In the genomic region with DNA sequence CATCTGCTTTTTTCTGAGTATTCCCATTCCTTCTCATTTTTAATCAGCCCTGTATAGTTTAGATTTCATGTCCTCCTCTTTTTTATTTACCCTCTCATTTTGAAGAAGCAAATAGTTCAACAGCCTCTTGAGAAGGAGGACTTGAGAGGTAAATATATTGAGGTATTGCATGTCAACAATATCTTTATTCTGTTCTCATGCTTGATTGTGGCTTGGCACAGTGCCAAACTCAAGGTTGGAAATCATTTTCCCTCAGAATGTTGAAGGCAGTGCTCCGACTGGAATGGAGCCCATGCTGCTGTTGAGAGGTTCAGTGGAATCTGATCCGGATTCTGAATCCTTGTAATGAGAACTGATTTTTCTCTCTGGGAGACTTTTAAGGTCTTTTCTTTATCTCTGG, we compare ENCODE assay signal across 15 cellular contexts. TPM values are rescaled to one million over a fixed set of nuclear protein-coding genes. Genes with fewer than 3 reads are reported as not detected.
A peak's percentile ranks its signal among the peaks of the same experiment; 100 is the strongest.
DNase-seq lines count a peak whose midpoint lies in the region; ATAC-seq lines count a peak whose summit lies in the region.
"Had no signal": no experiment of that assay in that cellular context is flagged by ENCODE, and none has a peak within 500 bp of the region (broad histone marks: within the 10 kb centered on the region; RNA-seq: fewer than 3 reads in every experiment).

No MANE protein-coding gene starts in this region.

- H3K9ac ChIP-seq in SK-N-MC (ENCODE audit: insufficient read length) = no peak overlapping the region

- DNase-seq in DMS53 (lab: John Stamatoyannopoulos, UW) (peak; percentile 85), NCI-H128 (lab: John Stamatoyannopoulos, UW; ENCODE audit: unreplicated experiment) (peak; percentile 84), SK-N-MC (ENCODE audit: low read depth, low spot score) (peak; percentile 37), left kidney (ENCODE audit: low read depth, low spot score) (peak; percentile 18), epidermal melanocyte (ENCODE audit: insufficient read length, low spot score) (no peak)
- DNase-seq in activated CD4-positive, alpha-beta memory T cell treated with anti-CD3 and anti-CD28 coated beads for 36 hours = no peak
- DNase-seq in activated CD4-positive, alpha-beta T cell treated with anti-CD3 and anti-CD28 coated beads, Interleukin-2, amount 50 U/mL, for 48 hours = no peak
- DNase-seq: CD4-positive, CD25-positive, alpha-beta regulatory T cell; H9; immature natural killer cell; natural killer cell; WERI-Rb-1 had no signal

- no peaks in the 10 kb centered on the region for H3K9me3 ChIP-seq in SK-N-MC (ENCODE audit: low read depth, low read length)

- H3K36me3 ChIP-seq in SK-N-MC (ENCODE audit: insufficient read depth, low read length) = no peaks in the 10 kb centered on the region
- H3K36me3 ChIP-seq: WERI-Rb-1 had no signal

- POLR2A ChIA-PET in activated CD4-positive, alpha-beta memory T cell treated with anti-CD3 and anti-CD28 coated beads for 36 hours (lab: Charles Lee) = no interaction called here

- CTCF ChIA-PET in activated CD4-positive, alpha-beta memory T cell treated with anti-CD3 and anti-CD28 coated beads for 36 hours (lab: Charles Lee) = no interaction called here

- H3K4me3 Mint-ChIP-seq in activated CD4-positive, alpha-beta memory T cell treated with anti-CD3 and anti-CD28 coated beads for 36 hours = no peak overlapping the region
- H3K4me3 Mint-ChIP-seq: CD4-positive, CD25-positive, alpha-beta regulatory T cell; central memory CD8-positive, alpha-beta T cell; H9; immature natural killer cell; natural killer cell had no signal

- ATAC-seq in GM18861 (IDR thresholded peaks at IDR 0.05; ENCODE audit: unreplicated experiment) = no peak
- ATAC-seq: esophagus mucosa, natural killer cell had no signal

- intact Hi-C loops in activated CD4-positive, alpha-beta memory T cell treated with anti-CD3 and anti-CD28 coated beads for 36 hours (cut with micrococcal nuclease) = no loop called here

- peaks cover 10% of the 10 kb centered on the region for H3K27me3 Mint-ChIP-seq in activated CD4-positive, alpha-beta memory T cell treated with anti-CD3 and anti-CD28 coated beads for 36 hours

- no peak overlapping the region for H3K27ac Mint-ChIP-seq in activated CD4-positive, alpha-beta memory T cell treated with anti-CD3 and anti-CD28 coated beads for 36 hours
- H3K27ac Mint-ChIP-seq: CD4-positive, CD25-positive, alpha-beta regulatory T cell; H9; immature natural killer cell; natural killer cell had no signal

- H3K36me3 Mint-ChIP-seq in activated CD4-positive, alpha-beta memory T cell treated with anti-CD3 and anti-CD28 coated beads for 36 hours = no peaks in the 10 kb centered on the region
- H3K36me3 Mint-ChIP-seq: CD4-positive, CD25-positive, alpha-beta regulatory T cell; immature natural killer cell; natural killer cell had no signal

- peak overlapping the region; percentile 39; the same call in 1 of the 2 replicates for H3K4me3 ChIP-seq in SK-N-MC

- no peaks in the 10 kb centered on the region for H3K4me1 Mint-ChIP-seq in activated CD4-positive, alpha-beta memory T cell treated with anti-CD3 and anti-CD28 coated beads for 36 hours (ENCODE audit: low read depth)
- H3K4me1 Mint-ChIP-seq: CD4-positive, CD25-positive, alpha-beta regulatory T cell; central memory CD8-positive, alpha-beta T cell; immature natural killer cell; natural killer cell had no signal

- no peaks in the 10 kb centered on the region for H3K9me3 Mint-ChIP-seq in activated CD4-positive, alpha-beta memory T cell treated with anti-CD3 and anti-CD28 coated beads for 36 hours
- H3K9me3 Mint-ChIP-seq: central memory CD8-positive, alpha-beta T cell; H9; natural killer cell had no signal

- no peak overlapping the region for H3K27ac ChIP-seq in SK-N-MC
- H3K27ac ChIP-seq: WERI-Rb-1 had no signal

RNA-seq across cellular contexts. Expression of gene GALNT3, which starts 31.0 kb away (rescaled TPM):
- total RNA-seq in activated CD4-positive, alpha-beta memory T cell treated with anti-CD3 and anti-CD28 coated beads for 36 hours = 1 to 10 TPM; 3.2 to 4.1 TPM

Comparison
In these comparisons a context has a peak if more than half of its experiments do, and no peak if none do; other contexts are left out.
1. DNase-seq: peak in DMS53 (single experiment), NCI-H128 (single experiment), SK-N-MC (single experiment) and left kidney (single experiment); none in activated CD4-positive, alpha-beta memory T cell treated with anti-CD3 and anti-CD28 coated beads for 36 hours (single experiment), epidermal melanocyte (single experiment) and activated CD4-positive, alpha-beta T cell treated with anti-CD3 and anti-CD28 coated beads, Interleukin-2, amount 50 U/mL, for 48 hours (0 of 2).